ENCODE assay signal across 33 cellular contexts in the genomic region with DNA sequence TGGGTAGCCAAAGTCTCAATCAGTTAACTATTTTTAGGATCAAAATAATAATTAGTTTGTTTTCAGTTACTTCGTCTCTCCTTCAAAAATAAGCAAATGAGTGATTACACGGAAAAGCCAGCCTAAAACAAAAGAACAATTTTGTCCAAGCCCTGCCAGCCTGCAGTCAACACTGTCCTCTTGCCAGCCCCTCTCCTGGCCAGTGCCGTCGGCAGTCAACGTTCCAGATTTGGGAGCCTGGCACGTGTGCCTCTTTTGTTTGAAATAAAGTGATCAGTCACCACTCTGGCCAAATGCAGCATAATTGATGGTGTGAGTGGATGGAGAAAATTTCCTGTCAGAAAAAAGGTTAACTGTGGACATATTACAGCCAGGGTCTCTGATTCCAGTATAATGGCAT.
DNase-seq lines count a peak whose midpoint lies in the region; ATAC-seq and TF ChIP-seq lines count a peak whose summit lies in the region.
"Had no signal": no experiment of that assay in that cellular context is flagged by ENCODE, and none has a peak within 500 bp of the region (broad histone marks: within the 10 kb centered on the region; RNA-seq: fewer than 3 reads in every experiment).

No MANE protein-coding gene starts in this region.

- H3K23ac ChIP-seq in neuronal stem cell (ENCODE audit: low read depth, low read length, poor library complexity) = no peak overlapping the region

- intact Hi-C loops in Right ventricle myocardium superior (cut with DNase I) = no loop called here
- intact Hi-C loops in cardiac septum (cut with DNase I) = no loop called here
- intact Hi-C loops in left ventricle myocardium superior (cut with micrococcal nuclease) = no loop called here
- intact Hi-C loops in left ventricle myocardium inferior (cut with micrococcal nuclease) = no loop called here
- intact Hi-C loops in activated CD4-positive, alpha-beta memory T cell treated with anti-CD3 and anti-CD28 coated beads for 36 hours (cut with micrococcal nuclease) = no loop called here

- H4K91ac ChIP-seq in neuronal stem cell (ENCODE audit: low read depth, low read length, poor library complexity) = no peak overlapping the region

- no peak overlapping the region for H3K14ac ChIP-seq in neuronal stem cell (ENCODE audit: low read length)

- H3K27me3 ChIP-seq in left ventricle myocardium inferior (ENCODE audit: low read depth) (peaks cover 17% of the 10 kb centered on the region), neuronal stem cell (ENCODE audit: control insufficient read depth in 3 of 3, insufficient read depth in 3 of 3, low read depth in 1 of 3, low read length in 3 of 3) (no peaks in the 10 kb centered on the region)
- H3K27me3 ChIP-seq: BE2C; BLaER1; BLaER1 treated with 17β-estradiol and CSF1 and Interleukin-3, amounts not matched to agents 10 nM and 100 nM had no signal

- DNase-seq in Right ventricle myocardium superior (no peak), cardiac septum (ENCODE audit: low spot score) (no peak), left ventricle myocardium superior (no peak), left ventricle myocardium inferior (no peak), neuronal stem cell (ENCODE audit: low spot score) (no peak)
- no peak for DNase-seq in activated CD4-positive, alpha-beta memory T cell treated with anti-CD3 and anti-CD28 coated beads for 36 hours
- DNase-seq: 8988T; ACHN; AML-193; BE2C; C1 segment of cervical spinal cord; Caco-2; Calu3; CD4-positive, alpha-beta memory T cell; CD4-positive, alpha-beta T cell; CD4-positive, CD25-positive, alpha-beta regulatory T cell; CD8-positive, alpha-beta memory T cell; CD8-positive, alpha-beta T cell; COR-L47; DMS 273 treated with DMSO at 0.1 percent for 48 hours; DMS153; DMS53; DMS79; DMS79 treated with DMSO at 0.1 percent for 48 hours; DND-41; EL had no signal

- no peak overlapping the region for H2BK120ac ChIP-seq in neuronal stem cell (ENCODE audit: low read depth, low read length)

- no peak overlapping the region for H4K8ac ChIP-seq in neuronal stem cell (ENCODE audit: low read depth, low read length)

- peak overlapping the region; percentile 39 for H3K18ac ChIP-seq in neuronal stem cell (ENCODE audit: low read length)

- peaks cover 4% of the 10 kb centered on the region for H3K4me1 ChIP-seq in left ventricle myocardium inferior
- peaks cover 0 to 2% of the 10 kb centered on the region in 2 donors for H3K4me1 ChIP-seq in neuronal stem cell (ENCODE audit: control insufficient read depth in 2 of 2, insufficient read depth in 1 of 2, low read depth in 1 of 2, low read length in 2 of 2)
- H3K4me1 ChIP-seq: A549, BE2C, Caco-2 had no signal

- CTCF ChIA-PET in activated CD4-positive, alpha-beta memory T cell treated with anti-CD3 and anti-CD28 coated beads for 36 hours (lab: Charles Lee) = no interaction called here

- H2BK15ac ChIP-seq in neuronal stem cell (ENCODE audit: low read length) = no peak overlapping the region

- H3K79me1 ChIP-seq in neuronal stem cell (ENCODE audit: low read depth, low read length) = no peaks in the 10 kb centered on the region

- H3K9ac ChIP-seq in neuronal stem cell (ENCODE audit: low read depth, low read length, poor library complexity) = no peak overlapping the region
- H3K9ac ChIP-seq: BLaER1; BLaER1 treated with 17β-estradiol and CSF1 and Interleukin-3, amounts not matched to agents 10 nM and 100 nM had no signal

- no peak overlapping the region for H3K27ac Mint-ChIP-seq in activated CD4-positive, alpha-beta memory T cell treated with anti-CD3 and anti-CD28 coated beads for 36 hours
- H3K27ac Mint-ChIP-seq: B cell; CD14-positive monocyte; CD4-positive, alpha-beta memory T cell; CD4-positive, alpha-beta T cell; CD4-positive, CD25-positive, alpha-beta regulatory T cell; CD8-positive, alpha-beta memory T cell; CD8-positive, alpha-beta T cell had no signal

- H3K27ac ChIP-seq in left ventricle myocardium inferior (replicated peaks) (no peak overlapping the region), neuronal stem cell (replicated peaks; ENCODE audit: low read length) (no peak overlapping the region)
- H3K27ac ChIP-seq: 22Rv1; A549; BLaER1; BLaER1 treated with 17β-estradiol and CSF1 and Interleukin-3, amounts not matched to agents 10 nM and 100 nM; C4-2B had no signal

- H3K27me3 Mint-ChIP-seq in activated CD4-positive, alpha-beta memory T cell treated with anti-CD3 and anti-CD28 coated beads for 36 hours = no peaks in the 10 kb centered on the region
- H3K27me3 Mint-ChIP-seq: CD4-positive, alpha-beta T cell; CD4-positive, CD25-positive, alpha-beta regulatory T cell had no signal

- peak; percentile 59 for ATAC-seq in Right ventricle myocardium superior (ENCODE audit: poor library complexity)
- ATAC-seq in left ventricle myocardium superior = peak; percentile 57
- ATAC-seq: A549; CD8-positive, alpha-beta T cell had no signal

- H2BK12ac ChIP-seq in neuronal stem cell (ENCODE audit: low read length) = no peak overlapping the region

- no peak overlapping the region for H2AK5ac ChIP-seq in neuronal stem cell (ENCODE audit: low read depth, low read length)

- no peak overlapping the region for H2BK5ac ChIP-seq in neuronal stem cell (ENCODE audit: low read length)

- H3K4me1 Mint-ChIP-seq in activated CD4-positive, alpha-beta memory T cell treated with anti-CD3 and anti-CD28 coated beads for 36 hours (ENCODE audit: low read depth) = no peaks in the 10 kb centered on the region
- H3K4me1 Mint-ChIP-seq: B cell; CD14-positive monocyte; CD4-positive, alpha-beta memory T cell; CD4-positive, CD25-positive, alpha-beta regulatory T cell; CD8-positive, alpha-beta memory T cell had no signal

- no peaks in the 10 kb centered on the region for H3K36me3 Mint-ChIP-seq in activated CD4-positive, alpha-beta memory T cell treated with anti-CD3 and anti-CD28 coated beads for 36 hours
- H3K36me3 Mint-ChIP-seq: CD14-positive monocyte; CD4-positive, alpha-beta memory T cell; CD4-positive, CD25-positive, alpha-beta regulatory T cell; CD8-positive, alpha-beta memory T cell; CD8-positive, alpha-beta T cell had no signal

- no peak overlapping the region for H3K4me3 Mint-ChIP-seq in activated CD4-positive, alpha-beta memory T cell treated with anti-CD3 and anti-CD28 coated beads for 36 hours
- H3K4me3 Mint-ChIP-seq: B cell; CD14-positive monocyte; CD4-positive, alpha-beta memory T cell; CD4-positive, alpha-beta T cell; CD4-positive, CD25-positive, alpha-beta regulatory T cell; CD8-positive, alpha-beta memory T cell; CD8-positive, alpha-beta T cell had no signal

- H3K4ac ChIP-seq in neuronal stem cell (ENCODE audit: low read length) = no peak overlapping the region

- H3K36me3 ChIP-seq in left ventricle myocardium inferior = no peaks in the 10 kb centered on the region
- no peaks in the 10 kb centered on the region for H3K36me3 ChIP-seq in neuronal stem cell (replicated peaks in 1 of 2; ENCODE audit: control insufficient read depth in 2 of 2, insufficient read depth in 2 of 2, low read length in 2 of 2)
- H3K36me3 ChIP-seq: BE2C; BLaER1; BLaER1 treated with 17β-estradiol and CSF1 and Interleukin-3, amounts not matched to agents 10 nM and 100 nM had no signal

- TF ChIP-seq CTCF in left ventricle myocardium inferior (IDR thresholded peaks at IDR 0.05; ENCODE audit: borderline replicate concordance) = no peak

- POLR2A ChIA-PET in activated CD4-positive, alpha-beta memory T cell treated with anti-CD3 and anti-CD28 coated beads for 36 hours (lab: Charles Lee) = no interaction called here

- no CpG with 5 or more reads among the region's 6 CpGs for WGBS in neuronal stem cell (ENCODE audit: extremely low coverage in 2 of 2, insufficient read length in 2 of 2, insufficient replicate concordance in 1 of 2), 2 donors

- H3K9me3 ChIP-seq in left ventricle myocardium inferior (replicated peaks) (no peaks in the 10 kb centered on the region), neuronal stem cell (replicated peaks in 1 of 2; ENCODE audit: control insufficient read depth in 2 of 2, insufficient read depth in 1 of 2, low read depth in 1 of 2, low read length in 2 of 2) (no peaks in the 10 kb centered on the region)
- H3K9me3 ChIP-seq: A549, BE2C, Caco-2 had no signal

- H3K4me2 ChIP-seq in neuronal stem cell (ENCODE audit: insufficient read depth, low read length, poor library complexity, severe bottlenecking) = no peak overlapping the region
- H3K4me2 ChIP-seq: A549; BLaER1; BLaER1 treated with 17β-estradiol and CSF1 and Interleukin-3, amounts not matched to agents 10 nM and 100 nM had no signal

- no peak overlapping the region for H2AFZ ChIP-seq in neuronal stem cell (ENCODE audit: low read length)

- H3K4me3 ChIP-seq in left ventricle myocardium inferior (no peak overlapping the region), neuronal stem cell (ENCODE audit: low read length in 2 of 2) (no peak overlapping the region)
- H3K4me3 ChIP-seq: A549; BLaER1; BLaER1 treated with 17β-estradiol and CSF1 and Interleukin-3, amounts not matched to agents 10 nM and 100 nM had no signal

- no peaks in the 10 kb centered on the region for H3K9me3 Mint-ChIP-seq in activated CD4-positive, alpha-beta memory T cell treated with anti-CD3 and anti-CD28 coated beads for 36 hours
- H3K9me3 Mint-ChIP-seq: CD4-positive, alpha-beta T cell; CD8-positive, alpha-beta T cell had no signal
